ENCODE assay signal across 8 cellular contexts in genomic region chr11:33735426-33736147, GRCh38. TPM values are rescaled to one million over a fixed set of nuclear protein-coding genes. Genes with fewer than 3 reads are reported as not detected.
DNase-seq lines count a peak whose midpoint lies in the region; ATAC-seq and TF ChIP-seq lines count a peak whose summit lies in the region.

No MANE protein-coding gene starts in this region.

- in situ Hi-C loops in G401 (cut with HindIII; ENCODE audit: low sequenced_read_pairs), result no loop called here

- peak overlapping the region; percentile 91 to 94 for H3K9ac ChIP-seq in colonic mucosa (ENCODE audit: low read depth in 2 of 2, low read length in 2 of 2)

- peak; percentile 63 for ATAC-seq in GM21529 (IDR thresholded peaks at IDR 0.05; ENCODE audit: unreplicated experiment)
- peak; percentile 33 to 54 for ATAC-seq in lower lobe of right lung

- H3K27ac Mint-ChIP-seq in IgD-negative memory B cell, result peak overlapping the region; percentile 50 to 87 (median 53)
- peak overlapping the region; percentile 84 for H3K27ac Mint-ChIP-seq in stimulated activated naive CD8-positive, alpha-beta T cell treated with anti-CD3 and anti-CD28 coated beads, Interleukin-15, Interleukin-2, amounts not matched to agents 100 ng/mL and 50 ng/mL, for 24 hours

- no peaks in the 10 kb centered on the region for H3K9me3 Mint-ChIP-seq in IgD-negative memory B cell
- H3K9me3 Mint-ChIP-seq in stimulated activated naive CD8-positive, alpha-beta T cell treated with anti-CD3 and anti-CD28 coated beads, Interleukin-15, Interleukin-2, amounts not matched to agents 100 ng/mL and 50 ng/mL, for 24 hours, result no peaks in the 10 kb centered on the region

- peak overlapping the region; percentile 90 for H3K4me3 ChIP-seq in colonic mucosa
- H3K4me3 ChIP-seq in lower lobe of right lung, result peak overlapping the region; percentile 98

- H3K4me3 Mint-ChIP-seq in IgD-negative memory B cell, result peak overlapping the region; percentile 92 to 97 (median 96)
- peak overlapping the region; percentile 87 for H3K4me3 Mint-ChIP-seq in stimulated activated naive CD8-positive, alpha-beta T cell treated with anti-CD3 and anti-CD28 coated beads, Interleukin-15, Interleukin-2, amounts not matched to agents 100 ng/mL and 50 ng/mL, for 24 hours

- H3K27me3 ChIP-seq in colonic mucosa, result no peaks in the 10 kb centered on the region
- no peaks in the 10 kb centered on the region for H3K27me3 ChIP-seq in lower lobe of right lung (ENCODE audit: low read depth)

- peaks cover 10% of the 10 kb centered on the region for H3K4me1 ChIP-seq in colonic mucosa
- peaks cover 46% of the 10 kb centered on the region for H3K4me1 ChIP-seq in lower lobe of right lung

- TF ChIP-seq CTCF in colonic mucosa (IDR thresholded peaks at IDR 0.05), result no peak
- no peak for TF ChIP-seq CTCF in lower lobe of right lung (IDR thresholded peaks at IDR 0.05)

- H3K9me3 ChIP-seq in colonic mucosa, result no peaks in the 10 kb centered on the region
- H3K9me3 ChIP-seq in lower lobe of right lung, result no peaks in the 10 kb centered on the region

- H3K27me3 Mint-ChIP-seq in IgD-negative memory B cell, result no peaks in the 10 kb centered on the region
- peaks cover 13% of the 10 kb centered on the region for H3K27me3 Mint-ChIP-seq in stimulated activated naive CD8-positive, alpha-beta T cell treated with anti-CD3 and anti-CD28 coated beads, Interleukin-15, Interleukin-2, amounts not matched to agents 100 ng/mL and 50 ng/mL, for 24 hours

- intact Hi-C loops in colonic mucosa (cut with DNase I), result loop anchor here (5.0 kb wide), 1 partner anchor 363 kb away; no protein-coding TSS in a partner anchor
- intact Hi-C loops in lower lobe of right lung (cut with DNase I), result no loop called here

- H3K36me3 Mint-ChIP-seq in IgD-negative memory B cell, result no peaks in the 10 kb centered on the region
- H3K36me3 Mint-ChIP-seq in stimulated activated naive CD8-positive, alpha-beta T cell treated with anti-CD3 and anti-CD28 coated beads, Interleukin-15, Interleukin-2, amounts not matched to agents 100 ng/mL and 50 ng/mL, for 24 hours (ENCODE audit: low read depth), result peaks cover 15% of the 10 kb centered on the region

- DNase-seq in G401 (ENCODE audit: low spot score), result peak; percentile 35
- DNase-seq in T-helper 9 cell, result peak; percentile 26
- DNase-seq in colonic mucosa, result peak; percentile 71
- DNase-seq in lower lobe of right lung, result peak; percentile 71
- DNase-seq in NCI-H524 treated with DMSO at 0.1 percent for 48 hours (lab: John Stamatoyannopoulos, UW), result no peak

- H3K36me3 ChIP-seq in colonic mucosa, result no peaks in the 10 kb centered on the region
- peaks cover 14% of the 10 kb centered on the region for H3K36me3 ChIP-seq in lower lobe of right lung

- H3K27ac ChIP-seq in colonic mucosa, result peak overlapping the region; percentile 93
- H3K27ac ChIP-seq in lower lobe of right lung, result peak overlapping the region; percentile 97

- H3K4me1 Mint-ChIP-seq in IgD-negative memory B cell, result peaks cover 23 to 26% (median 25%) of the 10 kb centered on the region in 3 donors
- H3K4me1 Mint-ChIP-seq in stimulated activated naive CD8-positive, alpha-beta T cell treated with anti-CD3 and anti-CD28 coated beads, Interleukin-15, Interleukin-2, amounts not matched to agents 100 ng/mL and 50 ng/mL, for 24 hours (ENCODE audit: low read depth), result peaks cover 49% of the 10 kb centered on the region

RNA-seq across cellular contexts. Expression of gene CD59, which starts 0.6 kb away (rescaled TPM):
- 50.9 and 76.4 TPM in 2 replicates for total RNA-seq in G401 (2014; rRNA removed; shearing (Covaris generic))
- polyA plus RNA-seq in IgD-negative memory B cell, result 39.7 TPM
- total RNA-seq in colonic mucosa, result 100 to 1,000 TPM; 268 to 399 TPM
- 816 TPM for total RNA-seq in lower lobe of right lung

RNA-seq across cellular contexts. Expression of gene C11orf91, which starts 35.0 kb away (rescaled TPM):
- not detected in 2 replicates for total RNA-seq in G401 (2014; rRNA removed; shearing (Covaris generic))
- not detected for polyA plus RNA-seq in IgD-negative memory B cell
- total RNA-seq in colonic mucosa (not detected), lower lobe of right lung (not detected)

RNA-seq across cellular contexts. Expression of gene FBXO3, which starts 38.7 kb away (rescaled TPM):
- 16.7 and 25.5 TPM in 2 replicates for total RNA-seq in G401 (2014; rRNA removed; shearing (Covaris generic))
- polyA plus RNA-seq in IgD-negative memory B cell, result 26.6 TPM
- total RNA-seq in colonic mucosa (10 to 100 TPM; 30.0 to 36.9 TPM), lower lobe of right lung (32.6 TPM)
